Comparison of ENCODE assay signal across 8 cellular contexts in the genomic region with DNA sequence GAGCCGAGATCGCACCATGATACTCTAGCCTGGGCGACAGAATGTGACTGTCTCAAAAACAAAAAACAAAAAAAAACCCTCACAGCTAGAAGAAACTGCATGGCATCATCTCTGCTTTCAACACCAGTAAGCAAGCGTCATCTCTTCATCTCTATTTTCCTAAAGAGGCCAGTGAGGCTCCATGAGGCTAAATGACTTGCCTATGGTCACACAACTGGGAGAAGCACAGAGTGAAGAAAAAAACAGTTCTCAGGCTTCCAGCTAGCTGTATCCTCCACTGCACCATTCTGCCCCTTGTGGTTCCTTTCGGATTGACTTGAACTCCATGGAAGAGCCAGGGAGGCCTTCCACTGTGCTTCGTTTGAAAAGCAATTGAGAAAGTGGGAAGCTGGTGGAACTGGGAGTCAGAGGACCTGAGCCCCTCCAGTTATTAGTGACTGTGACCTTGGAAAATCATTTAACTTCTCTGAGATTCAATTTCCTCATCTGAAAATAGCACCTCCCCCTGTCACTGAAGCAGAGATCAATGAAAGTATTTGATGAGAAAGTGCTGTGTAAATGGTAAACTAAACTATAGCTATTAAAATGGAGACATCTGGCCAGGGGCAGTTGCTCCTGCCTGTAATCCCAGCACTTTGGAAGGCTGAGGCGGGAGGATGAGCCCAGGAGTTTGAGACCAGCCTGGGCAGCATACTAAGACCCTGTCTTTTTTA. TPM values are rescaled to one million over a fixed set of nuclear protein-coding genes. Genes with fewer than 3 reads are reported as not detected.
DNase-seq lines count a peak whose midpoint lies in the region; ATAC-seq and TF ChIP-seq lines count a peak whose summit lies in the region.

No MANE protein-coding gene starts in this region.

- H3K9ac ChIP-seq in endodermal cell (ENCODE audit: extremely low read depth, low read length, poor library complexity, severe bottlenecking): no peak overlapping the region

- ATAC-seq in GM21717 (IDR thresholded peaks at IDR 0.05; ENCODE audit: unreplicated experiment): no peak

- no peaks in the 10 kb centered on the region for H3K36me3 ChIP-seq in DOHH2 (ENCODE audit: control insufficient read depth, low read length)
- H3K36me3 ChIP-seq in endodermal cell (ENCODE audit: control insufficient read depth, insufficient read depth, low read length): no peaks in the 10 kb centered on the region

- no peak overlapping the region for H3K4me3 Mint-ChIP-seq in endodermal cell
- no peak overlapping the region for H3K4me3 Mint-ChIP-seq in activated CD4-positive, alpha-beta T cell treated with anti-CD3 and anti-CD28 coated beads, Interleukin-2, amount 10 ng/mL, durations not matched to agents 7 days and 5 days

- no peak overlapping the region for H3K27ac Mint-ChIP-seq in endodermal cell
- H3K27ac Mint-ChIP-seq in activated CD4-positive, alpha-beta T cell treated with anti-CD3 and anti-CD28 coated beads, Interleukin-2, amount 10 ng/mL, durations not matched to agents 7 days and 5 days: no peak overlapping the region

- H3K4me3 ChIP-seq in DOHH2 (ENCODE audit: low read length) (no peak overlapping the region), endodermal cell (ENCODE audit: low read length) (no peak overlapping the region)

- peak overlapping the region; percentile 13 for H3K4me2 ChIP-seq in DOHH2 (ENCODE audit: low read length)

- no peaks in the 10 kb centered on the region for H3K9me3 ChIP-seq in DOHH2 (ENCODE audit: control insufficient read depth, insufficient read depth, low read length)
- H3K9me3 ChIP-seq in endodermal cell (ENCODE audit: control insufficient read depth, low read length): peaks cover 7% of the 10 kb centered on the region

- H3K9me2 ChIP-seq in DOHH2 (replicated peaks; ENCODE audit: control insufficient read depth, low read length): no peaks in the 10 kb centered on the region

- H3K27me3 ChIP-seq in DOHH2 (ENCODE audit: control insufficient read depth, low read length) (no peaks in the 10 kb centered on the region), endodermal cell (ENCODE audit: control insufficient read depth, insufficient read depth, low read length, poor library complexity, severe bottlenecking) (no peaks in the 10 kb centered on the region)

- peaks cover 15% of the 10 kb centered on the region for H3K4me1 Mint-ChIP-seq in endodermal cell
- peaks cover 61% of the 10 kb centered on the region for H3K4me1 Mint-ChIP-seq in activated CD4-positive, alpha-beta T cell treated with anti-CD3 and anti-CD28 coated beads, Interleukin-2, amount 10 ng/mL, durations not matched to agents 7 days and 5 days

- TF ChIP-seq CTCF in DOHH2 (IDR thresholded peaks at IDR 0.05; ENCODE audit: low read depth, low read length, poor library complexity, severe bottlenecking) (peak; percentile 78), endodermal cell (conservative IDR thresholded peaks at IDR 0.05) (peak; percentile 81)

- H3K36me3 Mint-ChIP-seq in endodermal cell (ENCODE audit: low read depth): peaks cover 3% of the 10 kb centered on the region
- H3K36me3 Mint-ChIP-seq in activated CD4-positive, alpha-beta T cell treated with anti-CD3 and anti-CD28 coated beads, Interleukin-2, amount 10 ng/mL, durations not matched to agents 7 days and 5 days (ENCODE audit: low read depth): peaks cover 9% of the 10 kb centered on the region

- no peaks in the 10 kb centered on the region for H3K27me3 Mint-ChIP-seq in endodermal cell (ENCODE audit: insufficient read depth)
- no peaks in the 10 kb centered on the region for H3K27me3 Mint-ChIP-seq in activated CD4-positive, alpha-beta T cell treated with anti-CD3 and anti-CD28 coated beads, Interleukin-2, amount 10 ng/mL, durations not matched to agents 7 days and 5 days

- no peaks in the 10 kb centered on the region for H3K79me2 ChIP-seq in DOHH2 (ENCODE audit: control insufficient read depth, low read length)

- peaks cover 67% of the 10 kb centered on the region for H3K4me1 ChIP-seq in DOHH2 (ENCODE audit: control insufficient read depth, low read length)
- no peaks in the 10 kb centered on the region for H3K4me1 ChIP-seq in endodermal cell (ENCODE audit: control insufficient read depth, insufficient read depth, low read length)

- POLR2A ChIA-PET in activated CD4-positive, alpha-beta T cell treated with anti-CD3 and anti-CD28 coated beads, Interleukin-2, amount 10 ng/mL, durations not matched to agents 7 days and 5 days (lab: Charles Lee): no interaction called here

- DNase-seq in HuH-7.5 (ENCODE audit: low spot score): peak; percentile 69
- peak; percentile 85 for DNase-seq in RPMI8226
- DNase-seq in endodermal cell: peak; percentile 90
- peak; percentile 81 to 82 for DNase-seq in lung microvascular endothelial cell (ENCODE audit: low read depth in 2 of 2)
- no peak for DNase-seq in OCI-M2 (lab: John Stamatoyannopoulos, UW; ENCODE audit: unreplicated experiment)
- no peak for DNase-seq in activated CD4-positive, alpha-beta T cell treated with anti-CD3 and anti-CD28 coated beads, Interleukin-2, amount 10 ng/mL, durations not matched to agents 7 days and 5 days

- H3K9me3 Mint-ChIP-seq in endodermal cell: peaks cover 3% of the 10 kb centered on the region
- H3K9me3 Mint-ChIP-seq in activated CD4-positive, alpha-beta T cell treated with anti-CD3 and anti-CD28 coated beads, Interleukin-2, amount 10 ng/mL, durations not matched to agents 7 days and 5 days: no peaks in the 10 kb centered on the region

- H3K27ac ChIP-seq in DOHH2 (ENCODE audit: low read depth, low read length) (no peak overlapping the region), endodermal cell (ENCODE audit: low read depth, low read length) (no peak overlapping the region)

- CTCF ChIA-PET in activated CD4-positive, alpha-beta T cell treated with anti-CD3 and anti-CD28 coated beads, Interleukin-2, amount 10 ng/mL, durations not matched to agents 7 days and 5 days (lab: Charles Lee): interaction anchor here (0.8 to 1.8 kb wide), 5 partner anchors 9 to 128 kb away, joined by 3 to 6 read pairs (median 4); no protein-coding TSS in a partner anchor

- no peaks in the 10 kb centered on the region for H4K20me1 ChIP-seq in DOHH2 (ENCODE audit: control insufficient read depth, insufficient read depth, low read depth, low read length)

- 67 to 76% methylated on average over 3 to 7 of the region's 7 CpGs for WGBS in endodermal cell (ENCODE audit: insufficient coverage in 1 of 2, insufficient read length in 1 of 2), 2 experiments

- H3F3A ChIP-seq in DOHH2 (ENCODE audit: control insufficient read depth, insufficient read depth): peaks cover 7% of the 10 kb centered on the region; the same call in 1 of the 2 replicates

RNA-seq across cellular contexts. Expression of a gene that starts 32.1 kb away (rescaled TPM):
- 1 to 10 TPM; 7.3 to 9.8 TPM for total RNA-seq in endodermal cell
- polyA plus RNA-seq in endodermal cell (2013, experiment 1 of 2): 8.3 TPM
- polyA plus RNA-seq in endodermal cell (2013, experiment 2 of 2): 7.9 TPM
- total RNA-seq in lung microvascular endothelial cell: 13.7 and 21.0 TPM in 2 replicates
- 10 to 100 TPM; 30.9 to 40.2 TPM for total RNA-seq in activated CD4-positive, alpha-beta T cell treated with anti-CD3 and anti-CD28 coated beads, Interleukin-2, amount 10 ng/mL, durations not matched to agents 7 days and 5 days

RNA-seq across cellular contexts. Expression of a gene that starts 45.1 kb away (rescaled TPM):
- total RNA-seq in endodermal cell (100 to 1,000 TPM; 233 to 295 TPM), lung microvascular endothelial cell (117 and 160 TPM in 2 replicates)
- 249 TPM for polyA plus RNA-seq in endodermal cell (2013, experiment 1 of 2)
- 228 TPM for polyA plus RNA-seq in endodermal cell (2013, experiment 2 of 2)
- total RNA-seq in activated CD4-positive, alpha-beta T cell treated with anti-CD3 and anti-CD28 coated beads, Interleukin-2, amount 10 ng/mL, durations not matched to agents 7 days and 5 days: 100 to 1,000 TPM; 168 to 169 TPM

Comparison
In these comparisons a context has a peak if more than half of its experiments do, and no peak if none do; other contexts are left out.
1. DNase-seq: peak in HuH-7.5 (single experiment), RPMI8226 (single experiment), endodermal cell (single experiment) and lung microvascular endothelial cell (2 of 2); none in OCI-M2 (single experiment) and activated CD4-positive, alpha-beta T cell treated with anti-CD3 and anti-CD28 coated beads, Interleukin-2, amount 10 ng/mL, durations not matched to agents 7 days and 5 days (single experiment).